In genomic region chr4:8478801-8479744, GRCh38 we compare ENCODE assay signal across 1 cellular context.
TF ChIP-seq lines count a peak whose summit lies in the region.

No MANE protein-coding gene starts in this region.

TF ChIP-seq in K562, 482 proteins besides CTCF, POLR2A, EP300 and RAD21 (continued from another document and continues in another):
- TF ChIP-seq, protein P1, sequence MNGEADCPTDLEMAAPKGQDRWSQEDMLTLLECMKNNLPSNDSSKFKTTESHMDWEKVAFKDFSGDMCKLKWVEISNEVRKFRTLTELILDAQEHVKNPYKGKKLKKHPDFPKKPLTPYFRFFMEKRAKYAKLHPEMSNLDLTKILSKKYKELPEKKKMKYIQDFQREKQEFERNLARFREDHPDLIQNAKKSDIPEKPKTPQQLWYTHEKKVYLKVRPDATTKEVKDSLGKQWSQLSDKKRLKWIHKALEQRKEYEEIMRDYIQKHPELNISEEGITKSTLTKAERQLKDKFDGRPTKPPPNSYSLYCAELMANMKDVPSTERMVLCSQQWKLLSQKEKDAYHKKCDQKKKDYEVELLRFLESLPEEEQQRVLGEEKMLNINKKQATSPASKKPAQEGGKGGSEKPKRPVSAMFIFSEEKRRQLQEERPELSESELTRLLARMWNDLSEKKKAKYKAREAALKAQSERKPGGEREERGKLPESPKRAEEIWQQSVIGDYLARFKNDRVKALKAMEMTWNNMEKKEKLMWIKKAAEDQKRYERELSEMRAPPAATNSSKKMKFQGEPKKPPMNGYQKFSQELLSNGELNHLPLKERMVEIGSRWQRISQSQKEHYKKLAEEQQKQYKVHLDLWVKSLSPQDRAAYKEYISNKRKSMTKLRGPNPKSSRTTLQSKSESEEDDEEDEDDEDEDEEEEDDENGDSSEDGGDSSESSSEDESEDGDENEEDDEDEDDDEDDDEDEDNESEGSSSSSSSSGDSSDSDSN (IDR thresholded peaks at IDR 0.05; ENCODE audit: borderline replicate concordance in 1 of 2, low read depth in 2 of 2, low read length in 2 of 2) = no peak
- no peak for TF ChIP-seq CSDE1 (IDR thresholded peaks at IDR 0.05)
- TF ChIP-seq CREB1 (IDR thresholded peaks at IDR 0.05) = peak; percentile 35; the same call in 1 of the 2 replicates
- peak; percentile 76 for TF ChIP-seq CREB1 (CRISPR knock-in tag; IDR thresholded peaks at IDR 0.05)
- TF ChIP-seq MAZ (CRISPR knock-in tag; conservative IDR thresholded peaks at IDR 0.05 in 1 of 2, IDR thresholded peaks at IDR 0.05 in 1 of 2) = peak in 1 of 2 experiments; percentile 93; a peak in 2 of 4 replicates
- TF ChIP-seq ATF7 (IDR thresholded peaks at IDR 0.05) = peak; percentile 96
- no peak for TF ChIP-seq ZC3H8 (IDR thresholded peaks at IDR 0.05)
- TF ChIP-seq RBBP5 (IDR thresholded peaks at IDR 0.05; ENCODE audit: borderline replicate concordance, insufficient read depth, low read length, poor library complexity, severe bottlenecking) = no peak
- no peak for TF ChIP-seq LCOR (CRISPR knock-in tag; IDR thresholded peaks at IDR 0.05)
- TF ChIP-seq POLR3A (IDR thresholded peaks at IDR 0.05; ENCODE audit: borderline replicate concordance, extremely low read depth, insufficient read depth, insufficient read length) = no peak
- peak; percentile 98 for TF ChIP-seq MGA (IDR thresholded peaks at IDR 0.05)
- TF ChIP-seq ZNF121 (CRISPR knock-in tag; conservative IDR thresholded peaks at IDR 0.05) = no peak
- TF ChIP-seq, protein P2, sequence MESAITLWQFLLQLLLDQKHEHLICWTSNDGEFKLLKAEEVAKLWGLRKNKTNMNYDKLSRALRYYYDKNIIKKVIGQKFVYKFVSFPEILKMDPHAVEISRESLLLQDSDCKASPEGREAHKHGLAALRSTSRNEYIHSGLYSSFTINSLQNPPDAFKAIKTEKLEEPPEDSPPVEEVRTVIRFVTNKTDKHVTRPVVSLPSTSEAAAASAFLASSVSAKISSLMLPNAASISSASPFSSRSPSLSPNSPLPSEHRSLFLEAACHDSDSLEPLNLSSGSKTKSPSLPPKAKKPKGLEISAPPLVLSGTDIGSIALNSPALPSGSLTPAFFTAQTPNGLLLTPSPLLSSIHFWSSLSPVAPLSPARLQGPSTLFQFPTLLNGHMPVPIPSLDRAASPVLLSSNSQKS (CRISPR knock-in tag; IDR thresholded peaks at IDR 0.05) = no peak
- TF ChIP-seq, protein P3, sequence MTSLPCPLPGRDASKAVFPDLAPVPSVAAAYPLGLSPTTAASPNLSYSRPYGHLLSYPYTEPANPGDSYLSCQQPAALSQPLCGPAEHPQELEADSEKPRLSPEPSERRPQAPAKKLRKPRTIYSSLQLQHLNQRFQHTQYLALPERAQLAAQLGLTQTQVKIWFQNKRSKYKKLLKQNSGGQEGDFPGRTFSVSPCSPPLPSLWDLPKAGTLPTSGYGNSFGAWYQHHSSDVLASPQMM (CRISPR knock-in tag; IDR thresholded peaks at IDR 0.05) = no peak
- TF ChIP-seq POLR3G (IDR thresholded peaks at IDR 0.05; ENCODE audit: extremely low read depth, insufficient read length, insufficient replicate concordance) = no peak
- TF ChIP-seq ZNF512 (tag; IDR thresholded peaks at IDR 0.05) = no peak
- TF ChIP-seq RHOXF2B (CRISPR knock-in tag; conservative IDR thresholded peaks at IDR 0.05) = 0 out of 2 replicates have a peak, but pooled peaks have one; percentile 33
- no peak for TF ChIP-seq ELF2 (CRISPR knock-in tag; IDR thresholded peaks at IDR 0.05)
- TF ChIP-seq ELK1 (CRISPR knock-in tag; IDR thresholded peaks at IDR 0.05) = no peak
- no peak for TF ChIP-seq HNRNPK (IDR thresholded peaks at IDR 0.05; ENCODE audit: low read depth, low read length, poor library complexity, severe bottlenecking)
- peak; percentile 88 for TF ChIP-seq ZNF395 (CRISPR knock-in tag; IDR thresholded peaks at IDR 0.05)
- TF ChIP-seq, protein P4, sequence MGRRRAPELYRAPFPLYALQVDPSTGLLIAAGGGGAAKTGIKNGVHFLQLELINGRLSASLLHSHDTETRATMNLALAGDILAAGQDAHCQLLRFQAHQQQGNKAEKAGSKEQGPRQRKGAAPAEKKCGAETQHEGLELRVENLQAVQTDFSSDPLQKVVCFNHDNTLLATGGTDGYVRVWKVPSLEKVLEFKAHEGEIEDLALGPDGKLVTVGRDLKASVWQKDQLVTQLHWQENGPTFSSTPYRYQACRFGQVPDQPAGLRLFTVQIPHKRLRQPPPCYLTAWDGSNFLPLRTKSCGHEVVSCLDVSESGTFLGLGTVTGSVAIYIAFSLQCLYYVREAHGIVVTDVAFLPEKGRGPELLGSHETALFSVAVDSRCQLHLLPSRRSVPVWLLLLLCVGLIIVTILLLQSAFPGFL (CRISPR knock-in tag; IDR thresholded peaks at IDR 0.05) = no peak
- no peak for TF ChIP-seq ZNF696 (CRISPR knock-in tag; conservative IDR thresholded peaks at IDR 0.05)
- TF ChIP-seq CBX5 (IDR thresholded peaks at IDR 0.05; ENCODE audit: borderline replicate concordance, low read depth) = no peak
- no peak for TF ChIP-seq NKRF (IDR thresholded peaks at IDR 0.05; ENCODE audit: borderline replicate concordance)
- TF ChIP-seq, protein P5, sequence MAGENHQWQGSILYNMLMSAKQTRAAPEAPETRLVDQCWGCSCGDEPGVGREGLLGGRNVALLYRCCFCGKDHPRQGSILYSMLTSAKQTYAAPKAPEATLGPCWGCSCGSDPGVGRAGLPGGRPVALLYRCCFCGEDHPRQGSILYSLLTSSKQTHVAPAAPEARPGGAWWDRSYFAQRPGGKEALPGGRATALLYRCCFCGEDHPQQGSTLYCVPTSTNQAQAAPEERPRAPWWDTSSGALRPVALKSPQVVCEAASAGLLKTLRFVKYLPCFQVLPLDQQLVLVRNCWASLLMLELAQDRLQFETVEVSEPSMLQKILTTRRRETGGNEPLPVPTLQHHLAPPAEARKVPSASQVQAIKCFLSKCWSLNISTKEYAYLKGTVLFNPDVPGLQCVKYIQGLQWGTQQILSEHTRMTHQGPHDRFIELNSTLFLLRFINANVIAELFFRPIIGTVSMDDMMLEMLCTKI (IDR thresholded peaks at IDR 0.05; ENCODE audit: partially characterized antibody) = no peak
